Comparison of ENCODE assay signal across 15 cellular contexts in genomic region chr1:84721152-84721551, GRCh38. TPM values are rescaled to one million over a fixed set of nuclear protein-coding genes. Genes with fewer than 3 reads are reported as not detected.
DNase-seq lines count a peak whose midpoint lies in the region; ATAC-seq and TF ChIP-seq lines count a peak whose summit lies in the region.
"Had no signal": no experiment of that assay in that cellular context is flagged by ENCODE, and none has a peak within 500 bp of the region (broad histone marks: within the 10 kb centered on the region; RNA-seq: fewer than 3 reads in every experiment).

No MANE protein-coding gene starts in this region.

- DNase-seq in activated T-cell treated with anti-CD3 and anti-CD28 coated beads for 24 hours (ENCODE audit: low read depth), result peak; percentile 6
- DNase-seq in activated T-cell treated with anti-CD3 and anti-CD28 coated beads, Interleukin-2, amount 50 U/mL, for 24 hours, result no peak
- DNase-seq in OCI-M1 (lab: John Stamatoyannopoulos, UW), result peak; percentile 68
- peak in 1 of 2 donors; percentile 92 for DNase-seq in fibroblast of lung (ENCODE audit: low read depth in 2 of 2)
- no peak for DNase-seq in stimulated activated effector memory CD8-positive, alpha-beta T cell treated with anti-CD3 and anti-CD28 coated beads, Interleukin-12 subunit alpha, Interleukin-12 subunit beta, amount 100 ng/mL, for 72 hours (ENCODE audit: low spot score in 2 of 2)
- DNase-seq in CD8-positive, alpha-beta T cell, result no peak
- no peak for DNase-seq in sciatic nerve (ENCODE audit: low spot score)
- DNase-seq in C1 segment of cervical spinal cord (lab: John Stamatoyannopoulos, UW), result no peak
- DNase-seq: activated CD4-positive, alpha-beta T cell treated with anti-CD3 and anti-CD28 coated beads for 1 hour; central memory CD4-positive, alpha-beta T cell; heart right ventricle; naive B cell; NCI-H146; RPMI8226 had no signal

- no peaks in the 10 kb centered on the region for H3K79me2 ChIP-seq in fibroblast of lung (ENCODE audit: control insufficient read depth, insufficient read depth, low read length)

- POLR2A ChIA-PET in CD8-positive, alpha-beta T cell (lab: Charles Lee), result no interaction called here

- TF ChIP-seq CTCF in fibroblast of lung (conservative IDR thresholded peaks at IDR 0.05 in 1 of 2, IDR thresholded peaks at IDR 0.05 in 1 of 2; ENCODE audit: low read depth in 1 of 2, low read length in 2 of 2), result no peak
- TF ChIP-seq CTCF in CD8-positive, alpha-beta T cell (IDR thresholded peaks at IDR 0.05), result no peak

- H3K4me1 ChIP-seq in fibroblast of lung (ENCODE audit: control insufficient read depth, extremely low read depth, insufficient read depth, low read length), result peaks cover 10% of the 10 kb centered on the region
- no peaks in the 10 kb centered on the region for H3K4me1 ChIP-seq in CD8-positive, alpha-beta T cell (ENCODE audit: insufficient read depth, low read length)

- peak overlapping the region; percentile 11 for H3K27ac ChIP-seq in fibroblast of lung (ENCODE audit: insufficient read depth, low read length)
- H3K27ac ChIP-seq in CD8-positive, alpha-beta T cell (ENCODE audit: low read depth, low read length), result no peak overlapping the region

- peaks cover 26% of the 10 kb centered on the region for H3K4me1 Mint-ChIP-seq in activated T-cell treated with anti-CD3 and anti-CD28 coated beads, Interleukin-2, amount 50 U/mL, for 24 hours (ENCODE audit: low read depth)
- peaks cover 6% of the 10 kb centered on the region for H3K4me1 Mint-ChIP-seq in stimulated activated effector memory CD8-positive, alpha-beta T cell treated with anti-CD3 and anti-CD28 coated beads, Interleukin-12 subunit alpha, Interleukin-12 subunit beta, amount 100 ng/mL, for 72 hours
- H3K4me1 Mint-ChIP-seq in CD8-positive, alpha-beta T cell (ENCODE audit: low read depth), result no peaks in the 10 kb centered on the region
- H3K4me1 Mint-ChIP-seq: B cell, naive B cell had no signal

- H4K20me1 ChIP-seq in fibroblast of lung (ENCODE audit: control insufficient read depth, extremely low read depth, insufficient read depth, low read length), result no peaks in the 10 kb centered on the region

- H3K4me3 Mint-ChIP-seq in activated T-cell treated with anti-CD3 and anti-CD28 coated beads, Interleukin-2, amount 50 U/mL, for 24 hours, result no peak overlapping the region
- H3K4me3 Mint-ChIP-seq in stimulated activated effector memory CD8-positive, alpha-beta T cell treated with anti-CD3 and anti-CD28 coated beads, Interleukin-12 subunit alpha, Interleukin-12 subunit beta, amount 100 ng/mL, for 72 hours, result no peak overlapping the region
- H3K4me3 Mint-ChIP-seq in CD8-positive, alpha-beta T cell, result no peak overlapping the region
- H3K4me3 Mint-ChIP-seq: B cell, naive B cell had no signal

- H3K9me3 ChIP-seq in fibroblast of lung (ENCODE audit: control insufficient read depth, insufficient read depth, low read depth, low read length), result no peaks in the 10 kb centered on the region
- H3K9me3 ChIP-seq in CD8-positive, alpha-beta T cell (ENCODE audit: low read length), result no peaks in the 10 kb centered on the region
- H3K9me3 ChIP-seq: heart right ventricle had no signal

- H3K9ac ChIP-seq in fibroblast of lung (ENCODE audit: insufficient read depth, low read length), result no peak overlapping the region

- H3K4me3 ChIP-seq in fibroblast of lung (replicated peaks in 1 of 4; ENCODE audit: control extremely low read depth in 1 of 4, insufficient read depth in 1 of 4, low read depth in 3 of 4, low read length in 4 of 4), result no peak overlapping the region
- H3K4me3 ChIP-seq in CD8-positive, alpha-beta T cell (ENCODE audit: low read depth, low read length), result no peak overlapping the region
- H3K4me3 ChIP-seq: heart right ventricle had no signal

- H3K27me3 ChIP-seq in fibroblast of lung (ENCODE audit: control insufficient read depth, insufficient read depth, low read length), result no peaks in the 10 kb centered on the region
- H3K27me3 ChIP-seq in CD8-positive, alpha-beta T cell (ENCODE audit: insufficient read depth, low read length), result no peaks in the 10 kb centered on the region

- no peak overlapping the region for H3K27ac Mint-ChIP-seq in activated T-cell treated with anti-CD3 and anti-CD28 coated beads, Interleukin-2, amount 50 U/mL, for 24 hours
- no peak overlapping the region for H3K27ac Mint-ChIP-seq in stimulated activated effector memory CD8-positive, alpha-beta T cell treated with anti-CD3 and anti-CD28 coated beads, Interleukin-12 subunit alpha, Interleukin-12 subunit beta, amount 100 ng/mL, for 72 hours
- no peak overlapping the region for H3K27ac Mint-ChIP-seq in CD8-positive, alpha-beta T cell
- H3K27ac Mint-ChIP-seq: B cell, naive B cell had no signal

- no peaks in the 10 kb centered on the region for H3K36me3 ChIP-seq in fibroblast of lung (ENCODE audit: control insufficient read depth, insufficient read depth, low read length)
- H3K36me3 ChIP-seq in CD8-positive, alpha-beta T cell (ENCODE audit: insufficient read depth, low read length), result no peaks in the 10 kb centered on the region
- H3K36me3 ChIP-seq: heart right ventricle had no signal

- no peaks in the 10 kb centered on the region for H3K9me3 Mint-ChIP-seq in activated T-cell treated with anti-CD3 and anti-CD28 coated beads, Interleukin-2, amount 50 U/mL, for 24 hours
- H3K9me3 Mint-ChIP-seq in stimulated activated effector memory CD8-positive, alpha-beta T cell treated with anti-CD3 and anti-CD28 coated beads, Interleukin-12 subunit alpha, Interleukin-12 subunit beta, amount 100 ng/mL, for 72 hours, result no peaks in the 10 kb centered on the region
- H3K9me3 Mint-ChIP-seq in CD8-positive, alpha-beta T cell, result no peaks in the 10 kb centered on the region
- H3K9me3 Mint-ChIP-seq: naive B cell had no signal

- intact Hi-C loops in CD8-positive, alpha-beta T cell (cut with DNase I, micrococcal nuclease), result loop anchor here in 1 of 2 experiments (5.0 kb wide), 1 partner anchor 34 kb away; no protein-coding TSS in a partner anchor
- intact Hi-C loops in sciatic nerve (cut with DNase I), result no loop called here

- no peak overlapping the region for H3K4me2 ChIP-seq in fibroblast of lung (ENCODE audit: extremely low read depth, insufficient read depth, low read length)

- ATAC-seq in stimulated activated effector memory CD8-positive, alpha-beta T cell treated with anti-CD3 and anti-CD28 coated beads, Interleukin-12 subunit alpha, Interleukin-12 subunit beta, amount 100 ng/mL, for 72 hours, result peak; percentile 94
- ATAC-seq in CD8-positive, alpha-beta T cell, result no peak
- no peak for ATAC-seq in sciatic nerve
- ATAC-seq: heart right ventricle had no signal

- H3K36me3 Mint-ChIP-seq in activated T-cell treated with anti-CD3 and anti-CD28 coated beads, Interleukin-2, amount 50 U/mL, for 24 hours (ENCODE audit: low read depth), result no peaks in the 10 kb centered on the region
- H3K36me3 Mint-ChIP-seq in stimulated activated effector memory CD8-positive, alpha-beta T cell treated with anti-CD3 and anti-CD28 coated beads, Interleukin-12 subunit alpha, Interleukin-12 subunit beta, amount 100 ng/mL, for 72 hours, result no peaks in the 10 kb centered on the region
- no peaks in the 10 kb centered on the region for H3K36me3 Mint-ChIP-seq in CD8-positive, alpha-beta T cell
- H3K36me3 Mint-ChIP-seq: naive B cell had no signal

- CTCF ChIA-PET in CD8-positive, alpha-beta T cell (lab: Charles Lee), result interaction anchor here (0.8 to 1.0 kb wide), 2 partner anchors 14 to 53 kb away, joined by 3 read pairs; no protein-coding TSS in a partner anchor

- no peak overlapping the region for H2AFZ ChIP-seq in fibroblast of lung (ENCODE audit: low read length)

- peaks cover 4% of the 10 kb centered on the region for H3K27me3 Mint-ChIP-seq in activated T-cell treated with anti-CD3 and anti-CD28 coated beads, Interleukin-2, amount 50 U/mL, for 24 hours
- H3K27me3 Mint-ChIP-seq in CD8-positive, alpha-beta T cell (ENCODE audit: low read depth), result peaks cover 2% of the 10 kb centered on the region

RNA-seq across cellular contexts. Expression of gene SSX2IP, which starts 30.9 kb away (rescaled TPM):
- total RNA-seq in fibroblast of lung, result 23.1 and 41.5 TPM in 2 replicates
- polyA plus RNA-seq in fibroblast of lung, result 13.8 and 35.8 TPM in 2 replicates
- polyA plus RNA-seq in fibroblast of lung (2012), result 14.8 and 42.8 TPM in 2 replicates
- polyA minus RNA-seq in fibroblast of lung (ENCODE audit: low replicate concordance), result 1.6 and 3.1 TPM in 2 replicates
- 10 to 100 TPM; 11.4 to 12.3 TPM for total RNA-seq in CD8-positive, alpha-beta T cell
- 10.9 TPM for total RNA-seq in sciatic nerve

Comparison
In these comparisons a context has a peak if more than half of its experiments do, and no peak if none do; other contexts are left out.
1. DNase-seq: peak in activated T-cell treated with anti-CD3 and anti-CD28 coated beads for 24 hours (single experiment) and OCI-M1 (single experiment); none in activated T-cell treated with anti-CD3 and anti-CD28 coated beads, Interleukin-2, amount 50 U/mL, for 24 hours (single experiment), stimulated activated effector memory CD8-positive, alpha-beta T cell treated with anti-CD3 and anti-CD28 coated beads, Interleukin-12 subunit alpha, Interleukin-12 subunit beta, amount 100 ng/mL, for 72 hours (0 of 2), CD8-positive, alpha-beta T cell (0 of 7), sciatic nerve (single experiment) and C1 segment of cervical spinal cord (0 of 14).